In genomic region chr11:59810911-59811259, GRCh38 we compare ENCODE assay signal across 2 cellular contexts.
TF ChIP-seq lines count a peak whose summit lies in the region.

No MANE protein-coding gene starts in this region.

TF ChIP-seq in HCT116, 20 proteins besides CTCF, POLR2A, EP300 and RAD21:
- TF ChIP-seq TCF7L2 (IDR thresholded peaks at IDR 0.05; ENCODE audit: borderline replicate concordance, extremely low read depth, insufficient read depth, insufficient read length), result no peak
- no peak for TF ChIP-seq ZNF274 (IDR thresholded peaks at IDR 0.05; ENCODE audit: low read depth, low read length)
- TF ChIP-seq ZBTB33 (IDR thresholded peaks at IDR 0.05; ENCODE audit: extremely low read depth, insufficient replicate concordance, low read length), result no peak
- TF ChIP-seq JUND (IDR thresholded peaks at IDR 0.05), result 0 out of 2 replicates have a peak, but pooled peaks have one; percentile 0
- no peak for TF ChIP-seq SIN3A (IDR thresholded peaks at IDR 0.05; ENCODE audit: low read depth)
TF ChIP-seq in HCT116: peak in this region for 1.

TF ChIP-seq in GM12878, 131 proteins besides CTCF, POLR2A, EP300 and RAD21:
- TF ChIP-seq MEF2B (IDR thresholded peaks at IDR 0.05; ENCODE audit: partially characterized antibody, poor library complexity, severe bottlenecking) (peak; percentile 1), SIN3A (IDR thresholded peaks at IDR 0.05; ENCODE audit: low read depth, low read length) (0 out of 2 replicates have a peak, but pooled peaks have one; percentile 4), MLLT1 (IDR thresholded peaks at IDR 0.05) (peak; percentile 16), CEBPB (IDR thresholded peaks at IDR 0.05; ENCODE audit: borderline replicate concordance in 1 of 2, low read depth in 2 of 2, low read length in 2 of 2) (no peak), CREM (IDR thresholded peaks at IDR 0.05; ENCODE audit: low read depth) (no peak), RELB (IDR thresholded peaks at IDR 0.05; ENCODE audit: low read depth) (peak; percentile 14; the same call in 1 of the 2 replicates), TAF1 (IDR thresholded peaks at IDR 0.05; ENCODE audit: borderline replicate concordance, low read depth, low read length) (no peak), YBX1 (IDR thresholded peaks at IDR 0.05) (no peak)
